ENCODE assay signal across 12 cellular contexts in genomic region chr3:169846458-169847193, GRCh38. TPM values are rescaled to one million over a fixed set of nuclear protein-coding genes. Genes with fewer than 3 reads are reported as not detected.
DNase-seq lines count a peak whose midpoint lies in the region; ATAC-seq lines count a peak whose summit lies in the region.
"Had no signal": no experiment of that assay in that cellular context is flagged by ENCODE, and none has a peak within 500 bp of the region (broad histone marks: within the 10 kb centered on the region; RNA-seq: fewer than 3 reads in every experiment).

No MANE protein-coding gene starts in this region.

- no peak overlapping the region for H3K4me3 Mint-ChIP-seq in T-helper 17 cell
- peak overlapping the region; percentile 35 for H3K4me3 Mint-ChIP-seq in stimulated activated memory B cell treated with anti-CD40 and anti-IgM and Interleukin-4, amounts not matched to agents 10 μg/mL and 1 μg/mL and 100 μg/mL, for 72 hours

- ATAC-seq in GM19025 (IDR thresholded peaks at IDR 0.05; ENCODE audit: low read depth, unreplicated experiment): peak; percentile 85
- peak; percentile 97 for ATAC-seq in HG02981 (IDR thresholded peaks at IDR 0.05; ENCODE audit: unreplicated experiment)
- ATAC-seq in T-helper 17 cell: no peak
- ATAC-seq in stimulated activated memory B cell treated with anti-CD40 and anti-IgM and Interleukin-4, amounts not matched to agents 10 μg/mL and 1 μg/mL and 100 μg/mL, for 72 hours: peak; percentile 96
- ATAC-seq in Right ventricle myocardium inferior: no peak

- no peaks in the 10 kb centered on the region for H3K36me3 Mint-ChIP-seq in T-helper 17 cell (ENCODE audit: low read depth)
- H3K36me3 Mint-ChIP-seq in stimulated activated memory B cell treated with anti-CD40 and anti-IgM and Interleukin-4, amounts not matched to agents 10 μg/mL and 1 μg/mL and 100 μg/mL, for 72 hours: no peaks in the 10 kb centered on the region

- H3K9me3 ChIP-seq in T-helper 17 cell (ENCODE audit: control insufficient read depth, low read length, poor library complexity, severe bottlenecking): no peaks in the 10 kb centered on the region
- H3K9me3 ChIP-seq: thoracic aorta had no signal

- no peak for DNase-seq in T-helper 17 cell
- DNase-seq in NCI-H1048 (lab: John Stamatoyannopoulos, UW): no peak
- DNase-seq in NOMO-1 treated with DMSO at 0.1 percent for 48 hours (lab: John Stamatoyannopoulos, UW; ENCODE audit: unreplicated experiment): no peak
- DNase-seq in Right ventricle myocardium inferior (ENCODE audit: missing footprints): no peak
- DNase-seq in activated naive CD4-positive, alpha-beta T cell (lab: John Stamatoyannopoulos, UW): no peak
- DNase-seq: activated naive CD4-positive, alpha-beta T cell treated with Interleukin-2 at 50 U/mL for 16 hours; NCI-H1436 treated with DMSO at 0.1 percent for 48 hours had no signal

- H3K4me1 Mint-ChIP-seq in T-helper 17 cell: no peaks in the 10 kb centered on the region
- peaks cover 35% of the 10 kb centered on the region for H3K4me1 Mint-ChIP-seq in stimulated activated memory B cell treated with anti-CD40 and anti-IgM and Interleukin-4, amounts not matched to agents 10 μg/mL and 1 μg/mL and 100 μg/mL, for 72 hours

- intact Hi-C loops in Right ventricle myocardium inferior (cut with DNase I): no loop called here

- H3K27me3 Mint-ChIP-seq in T-helper 17 cell: peaks cover 14% of the 10 kb centered on the region
- no peaks in the 10 kb centered on the region for H3K27me3 Mint-ChIP-seq in stimulated activated memory B cell treated with anti-CD40 and anti-IgM and Interleukin-4, amounts not matched to agents 10 μg/mL and 1 μg/mL and 100 μg/mL, for 72 hours

- H3K9me3 Mint-ChIP-seq in stimulated activated memory B cell treated with anti-CD40 and anti-IgM and Interleukin-4, amounts not matched to agents 10 μg/mL and 1 μg/mL and 100 μg/mL, for 72 hours: no peaks in the 10 kb centered on the region

- H3K27ac Mint-ChIP-seq in T-helper 17 cell: peak overlapping the region; percentile 21
- H3K27ac Mint-ChIP-seq in stimulated activated memory B cell treated with anti-CD40 and anti-IgM and Interleukin-4, amounts not matched to agents 10 μg/mL and 1 μg/mL and 100 μg/mL, for 72 hours: peak overlapping the region; percentile 75

RNA-seq across cellular contexts. Expression of gene LRRC31, which starts 23.1 kb away (rescaled TPM):
- not detected for total RNA-seq in T-helper 17 cell
- not detected for total RNA-seq in Right ventricle myocardium inferior
- total RNA-seq: mesenteric fat pad, thoracic aorta had no signal

RNA-seq across cellular contexts. Expression of gene LRRC34, which starts 33.9 kb away (rescaled TPM):
- total RNA-seq in T-helper 17 cell (under 1 TPM; 0.77 to 0.78 TPM), Right ventricle myocardium inferior (1.6 TPM)

RNA-seq across cellular contexts. Expression of gene LRRIQ4, which starts 34.0 kb away (rescaled TPM):
- total RNA-seq in T-helper 17 cell (not detected), Right ventricle myocardium inferior (not detected)
- total RNA-seq: mesenteric fat pad, thoracic aorta had no signal

Comparison
In these comparisons a context has a peak if more than half of its experiments do, and no peak if none do; other contexts are left out.
1. ATAC-seq: peak in GM19025 (single experiment), HG02981 (single experiment) and stimulated activated memory B cell treated with anti-CD40 and anti-IgM and Interleukin-4, amounts not matched to agents 10 μg/mL and 1 μg/mL and 100 μg/mL, for 72 hours (single experiment); none in T-helper 17 cell (single experiment) and Right ventricle myocardium inferior (single experiment).